ENCODE assay signal across 8 cellular contexts in the genomic region with DNA sequence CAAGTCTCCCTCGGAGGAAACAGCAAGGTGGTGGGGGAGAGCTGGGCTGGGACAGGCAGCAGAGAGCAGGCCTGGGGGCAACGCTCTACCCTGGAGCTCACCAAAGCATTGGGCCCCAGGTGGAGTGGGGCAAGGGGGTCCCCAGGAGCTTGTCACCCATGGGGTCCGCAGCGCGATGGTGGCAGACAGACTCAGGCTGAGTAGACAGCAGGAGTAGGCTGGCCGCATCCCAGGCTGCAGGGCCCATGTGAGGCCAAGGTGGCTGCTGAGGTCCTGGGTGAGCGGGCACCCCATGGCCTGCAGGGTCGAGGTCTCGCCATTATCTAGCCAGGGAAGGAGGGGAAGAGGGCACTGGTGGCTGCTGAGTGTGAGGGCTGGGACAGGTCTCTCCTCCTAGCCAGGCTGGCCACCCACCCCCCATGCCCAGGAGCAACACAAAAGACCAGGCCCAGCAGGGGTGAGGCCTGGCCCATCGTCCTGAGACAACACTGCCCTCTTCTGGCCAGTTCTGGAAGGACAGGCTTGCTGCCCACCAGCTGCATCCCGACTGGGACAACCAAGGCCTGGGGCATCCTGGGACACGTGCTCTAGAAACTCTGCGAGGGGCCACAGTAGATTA. TPM values are rescaled to one million over a fixed set of nuclear protein-coding genes. Genes with fewer than 3 reads are reported as not detected.
A peak's percentile ranks its signal among the peaks of the same experiment; 100 is the strongest.
DNase-seq lines count a peak whose midpoint lies in the region; ATAC-seq and TF ChIP-seq lines count a peak whose summit lies in the region.

No MANE protein-coding gene starts in this region.

- H3K4me3 Mint-ChIP-seq in glutamatergic neuron (ENCODE audit: unreplicated experiment): no peak overlapping the region

- H3K4me1 Mint-ChIP-seq in glutamatergic neuron (ENCODE audit: low read depth, unreplicated experiment): peaks cover 10% of the 10 kb centered on the region

- H3K4me3 ChIP-seq in DND-41 (ENCODE audit: low read depth in 1 of 2, low read length in 2 of 2) (no peak overlapping the region), SK-N-MC (no peak overlapping the region), prostate gland (no peak overlapping the region), aorta (ENCODE audit: low read length in 2 of 2) (no peak overlapping the region)

- DNase-seq in DND-41: peak; percentile 75
- DNase-seq in HuH-7.5 (ENCODE audit: low spot score): peak; percentile 99
- peak; percentile 5 for DNase-seq in SK-N-MC (ENCODE audit: low read depth, low spot score)
- peak; percentile 80 for DNase-seq in activated naive CD4-positive, alpha-beta T cell treated with Interleukin-2 at 50 U/mL for 16 hours
- DNase-seq in glutamatergic neuron: peak; percentile 90
- DNase-seq in prostate gland (ENCODE audit: low spot score): peak; percentile 57
- DNase-seq in aorta: peak; percentile 83 to 93
- no peak for DNase-seq in NCI-H446 treated with DMSO at 0.1 percent for 48 hours (lab: John Stamatoyannopoulos, UW)

- no peaks in the 10 kb centered on the region for H3K4me1 ChIP-seq in DND-41 (ENCODE audit: insufficient read depth, low read length)
- H3K4me1 ChIP-seq in prostate gland (replicated peaks): no peaks in the 10 kb centered on the region
- no peaks in the 10 kb centered on the region for H3K4me1 ChIP-seq in aorta (ENCODE audit: control insufficient read depth in 1 of 2, insufficient read depth in 2 of 2, low read length in 2 of 2)

- intact Hi-C loops in prostate gland (cut with DNase I): loop anchor here (1.0 to 10.0 kb wide), 2 partner anchors 166 to 262 kb away; no protein-coding TSS in a partner anchor
- intact Hi-C loops in aorta (cut with DNase I): loop anchor here (2.0 to 5.0 kb wide), 3 partner anchors 104 to 264 kb away; partner anchors contain the start of gene CEBPA (in 1 of the 2)

- H3K79me2 ChIP-seq in DND-41 (ENCODE audit: insufficient read depth, low read length): no peaks in the 10 kb centered on the region

- TF ChIP-seq POLR2A in prostate gland (IDR thresholded peaks at IDR 0.05): no peak

- H3K36me3 ChIP-seq in DND-41 (ENCODE audit: insufficient read depth, low read length): no peaks in the 10 kb centered on the region
- no peaks in the 10 kb centered on the region for H3K36me3 ChIP-seq in SK-N-MC (ENCODE audit: insufficient read depth, low read length)
- H3K36me3 ChIP-seq in prostate gland: no peaks in the 10 kb centered on the region
- no peaks in the 10 kb centered on the region for H3K36me3 ChIP-seq in aorta (ENCODE audit: control insufficient read depth in 1 of 2, insufficient read depth in 2 of 2, low read length in 1 of 2)

- H3K27ac Mint-ChIP-seq in glutamatergic neuron (ENCODE audit: unreplicated experiment): peak overlapping the region; percentile 62

- H3K9ac ChIP-seq in DND-41 (ENCODE audit: low read depth, low read length) (no peak overlapping the region), SK-N-MC (ENCODE audit: insufficient read length) (no peak overlapping the region)

- TF ChIP-seq CTCF in DND-41 (IDR thresholded peaks at IDR 0.05; ENCODE audit: borderline replicate concordance, extremely low read depth, low read length, poor library complexity, severe bottlenecking) (peak; percentile 95), glutamatergic neuron (IDR thresholded peaks at IDR 0.05; ENCODE audit: partially characterized antibody, unreplicated experiment) (peak; percentile 97), prostate gland (IDR thresholded peaks at IDR 0.05) (peak; percentile 96 to 98 (median 96))

- H3K9me3 Mint-ChIP-seq in glutamatergic neuron (ENCODE audit: unreplicated experiment): peaks cover 2% of the 10 kb centered on the region

- peaks cover 9% of the 10 kb centered on the region for H4K20me1 ChIP-seq in DND-41 (ENCODE audit: insufficient read depth, low read length)

- 65% methylated on average over 13 of the region's 13 CpGs for WGBS in prostate gland
- 63 to 65% methylated on average over 13 of the region's 13 CpGs for WGBS in aorta, 2 donors

- H3K27ac ChIP-seq in DND-41 (ENCODE audit: low read length): no peak overlapping the region
- no peak overlapping the region for H3K27ac ChIP-seq in SK-N-MC
- no peak overlapping the region for H3K27ac ChIP-seq in prostate gland
- no peak overlapping the region for H3K27ac ChIP-seq in aorta (ENCODE audit: low read depth in 1 of 2, low read length in 2 of 2)

- H3K27me3 ChIP-seq in DND-41 (ENCODE audit: insufficient read depth, low read length, poor library complexity) (no peaks in the 10 kb centered on the region), prostate gland (replicated peaks; ENCODE audit: insufficient read depth) (no peaks in the 10 kb centered on the region), aorta (ENCODE audit: control insufficient read depth in 1 of 2, insufficient read depth in 2 of 2, low read length in 1 of 2) (no peaks in the 10 kb centered on the region)

- no peaks in the 10 kb centered on the region for H3K36me3 Mint-ChIP-seq in glutamatergic neuron (ENCODE audit: unreplicated experiment)

- ATAC-seq in DND-41 (ENCODE audit: insufficient read depth, low read depth) (peak; percentile 87), aorta (ENCODE audit: low FRiP score) (peak; percentile 76)

- no peaks in the 10 kb centered on the region for H3K9me3 ChIP-seq in DND-41 (ENCODE audit: insufficient read depth, low read length, severe bottlenecking)
- no peaks in the 10 kb centered on the region for H3K9me3 ChIP-seq in SK-N-MC (ENCODE audit: low read depth, low read length)
- H3K9me3 ChIP-seq in prostate gland: no peaks in the 10 kb centered on the region
- H3K9me3 ChIP-seq in aorta (ENCODE audit: control insufficient read depth, low read length): no peaks in the 10 kb centered on the region

- H3K4me2 ChIP-seq in DND-41 (ENCODE audit: insufficient read depth, low read length): no peak overlapping the region

- H3K27me3 Mint-ChIP-seq in glutamatergic neuron (ENCODE audit: unreplicated experiment): peaks cover 3% of the 10 kb centered on the region

- H2AFZ ChIP-seq in DND-41 (ENCODE audit: low read depth, low read length): no peak overlapping the region

RNA-seq across cellular contexts. Expression of gene CEBPG, which starts 33.1 kb away (rescaled TPM):
- total RNA-seq in glutamatergic neuron (ENCODE audit: unreplicated experiment): 75.1 TPM
- 10 to 100 TPM; 15.7 to 19.7 TPM for total RNA-seq in prostate gland
- 10 to 100 TPM; 21.8 to 30.5 TPM for total RNA-seq in aorta
- 10 to 100 TPM in 1 of 2 donors, 1 to 10 TPM in 1; 8.6 to 32.2 TPM for polyA plus RNA-seq in aorta
